In the genomic region with DNA sequence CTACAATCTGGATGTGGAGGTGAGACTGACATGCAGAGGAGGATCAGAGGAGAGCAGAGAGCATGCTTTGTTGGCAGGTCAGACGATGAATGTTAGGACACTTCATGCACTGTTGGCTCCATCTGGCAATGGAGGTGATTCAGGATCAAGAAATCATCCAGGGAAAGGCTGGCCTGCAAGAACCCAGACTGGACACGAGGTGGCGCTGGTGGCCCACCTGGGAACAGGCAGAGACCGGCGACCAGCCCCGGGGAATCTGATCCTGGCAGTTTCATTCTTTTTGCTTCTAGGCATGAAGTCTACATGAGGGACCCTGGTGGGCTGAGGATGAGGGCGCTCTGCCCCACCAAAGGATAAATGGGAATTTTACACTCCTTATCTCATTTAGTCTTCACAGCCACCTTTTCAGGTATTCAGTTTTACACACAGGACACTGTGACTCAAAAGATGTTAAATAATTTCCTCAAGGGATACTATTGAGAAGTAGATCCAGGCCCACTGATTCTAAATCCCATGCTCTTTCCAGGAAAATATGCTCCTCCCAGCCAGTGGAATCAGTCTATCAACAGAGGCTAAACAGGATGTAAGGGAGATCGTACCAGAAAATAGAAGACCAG, we compare ENCODE assay signal across 8 cellular contexts. TPM values are rescaled to one million over a fixed set of nuclear protein-coding genes. Genes with fewer than 3 reads are reported as not detected.
DNase-seq lines count a peak whose midpoint lies in the region; ATAC-seq and TF ChIP-seq lines count a peak whose summit lies in the region.

No MANE protein-coding gene starts in this region.

- H3K18ac ChIP-seq in IMR-90 (ENCODE audit: low read depth, low read length), result no peak overlapping the region

- no peak overlapping the region for H2AFZ ChIP-seq in IMR-90 (replicated peaks; ENCODE audit: low read length, poor library complexity)
- H2AFZ ChIP-seq in PC-3 (ENCODE audit: low read length), result peak overlapping the region; percentile 27; the same call in 1 of the 2 replicates

- H3K4me1 Mint-ChIP-seq in Caco-2 (ENCODE audit: low read depth, unreplicated experiment) (no peaks in the 10 kb centered on the region), natural killer cell (peaks cover 0 to 9% of the 10 kb centered on the region in 2 donors)

- H3K27me3 Mint-ChIP-seq in Caco-2 (ENCODE audit: insufficient read depth, unreplicated experiment), result no peaks in the 10 kb centered on the region
- peaks cover 0 to 5% of the 10 kb centered on the region in 2 donors for H3K27me3 Mint-ChIP-seq in natural killer cell (ENCODE audit: low read depth in 2 of 2)

- H3K9me1 ChIP-seq in IMR-90 (ENCODE audit: insufficient read depth, low read length), result no peaks in the 10 kb centered on the region

- H3K9me2 ChIP-seq in PC-3 (replicated peaks; ENCODE audit: low read length), result no peaks in the 10 kb centered on the region

- no peak overlapping the region for H3K4me3 Mint-ChIP-seq in Caco-2 (ENCODE audit: unreplicated experiment)
- no peak overlapping the region for H3K4me3 Mint-ChIP-seq in natural killer cell

- no peak overlapping the region for H2BK15ac ChIP-seq in IMR-90 (ENCODE audit: low read depth, low read length)

- H3K4me2 ChIP-seq in IMR-90 (ENCODE audit: low read depth, low read length), result no peak overlapping the region
- peak overlapping the region; percentile 54; the same call in 1 of the 2 replicates for H3K4me2 ChIP-seq in PC-3 (ENCODE audit: low read length)

- peak; percentile 95 for TF ChIP-seq RAD21 in IMR-90 (IDR thresholded peaks at IDR 0.05; ENCODE audit: low read length)

- H3K23ac ChIP-seq in IMR-90 (ENCODE audit: low read depth, low read length), result no peak overlapping the region

- H3K27ac ChIP-seq in IMR-90 (ENCODE audit: insufficient read depth, low read length) (no peak overlapping the region), PC-3 (ENCODE audit: low read length) (no peak overlapping the region), esophagus squamous epithelium (no peak overlapping the region)

- no peak overlapping the region for H3K4ac ChIP-seq in IMR-90 (ENCODE audit: low read depth, low read length)

- no peak overlapping the region for H3K27ac Mint-ChIP-seq in Caco-2 (ENCODE audit: unreplicated experiment)
- H3K27ac Mint-ChIP-seq in natural killer cell, result no peak overlapping the region

- intact Hi-C loops in Caco-2 (cut with micrococcal nuclease; ENCODE audit: unreplicated experiment) (loop anchor here (1.0 to 10.0 kb wide), 3 partner anchors 149 to 247 kb away; no protein-coding TSS in a partner anchor), IMR-90 (cut with micrococcal nuclease) (loop anchor here (1.0 to 5.0 kb wide), 4 partner anchors 149 to 529 kb away; no protein-coding TSS in a partner anchor), PC-3 (cut with micrococcal nuclease) (loop anchor here (1.0 kb wide), 2 partner anchors 149 to 164 kb away; no protein-coding TSS in a partner anchor), esophagus squamous epithelium (cut with DNase I) (loop anchor here (5.0 kb wide), 2 partner anchors 149 to 164 kb away; no protein-coding TSS in a partner anchor), natural killer cell (cut with micrococcal nuclease) (loop anchor here (1.0 kb wide), 2 partner anchors 149 to 164 kb away; no protein-coding TSS in a partner anchor)

- no peak overlapping the region for H3K56ac ChIP-seq in IMR-90 (ENCODE audit: extremely low read depth, insufficient read depth, low read length)

- H3F3A ChIP-seq in PC-3 (ENCODE audit: low read length, unreplicated experiment), result no peaks in the 10 kb centered on the region

- BruUV-seq in Caco-2 (replicated peaks; lab: Mats Ljungman, UMichigan), result no TSS peak
- BruUV-seq in IMR-90 (replicated peaks; lab: Mats Ljungman, UMichigan), result no TSS peak
- no TSS peak for BruUV-seq in PC-3 (replicated peaks; lab: Mats Ljungman, UMichigan)

- no peak overlapping the region for H4K5ac ChIP-seq in IMR-90 (ENCODE audit: low read depth, low read length)

- 0% methylated on average over 2 of the region's 8 CpGs; no CpG with 5 or more reads in 1 of the 2 experiments for WGBS in IMR-90 (ENCODE audit: extremely low coverage in 2 of 2, insufficient read length in 1 of 2), 2 experiments
- WGBS in esophagus squamous epithelium, 2 donors, result 10 to 11% methylated on average over 8 of the region's 8 CpGs

- H3K79me2 ChIP-seq in PC-3 (ENCODE audit: low read length), result no peaks in the 10 kb centered on the region

- H4K20me1 ChIP-seq in IMR-90 (ENCODE audit: insufficient read depth, low read length), result no peaks in the 10 kb centered on the region
- H4K20me1 ChIP-seq in PC-3 (ENCODE audit: low read length), result no peaks in the 10 kb centered on the region

- in situ Hi-C loops in IMR-90 (cut with MboI; ENCODE audit: low sequenced_read_pairs), result loop anchor here (5.0 kb wide), 1 partner anchor 149 kb away; no protein-coding TSS in a partner anchor

- ATAC-seq in IMR-90 (ENCODE audit: low read depth) (peak; percentile 99), PC-3 (peak; percentile 93), natural killer cell (peak; percentile 70 to 85 (median 83)), HG03571 (IDR thresholded peaks at IDR 0.05; ENCODE audit: unreplicated experiment) (no peak)

- POLR2A ChIA-PET in Caco-2 (lab: Charles Lee), result no interaction called here
- POLR2A ChIA-PET in IMR-90 (lab: Charles Lee; ENCODE audit: unreplicated experiment), result no interaction called here
- POLR2A ChIA-PET in PC-3 (lab: Charles Lee; ENCODE audit: unreplicated experiment), result no interaction called here

- no peak overlapping the region for H4K8ac ChIP-seq in IMR-90 (ENCODE audit: low read depth in 2 of 2, low read length in 2 of 2)

- H3K4me1 ChIP-seq in Caco-2 (no peaks in the 10 kb centered on the region), IMR-90 (ENCODE audit: control insufficient read depth, insufficient read depth, low read length) (no peaks in the 10 kb centered on the region), PC-3 (ENCODE audit: insufficient read depth, low read length) (no peaks in the 10 kb centered on the region), esophagus squamous epithelium (peaks cover 0 to 7% (median 0%) of the 10 kb centered on the region in 3 donors)

- no peaks in the 10 kb centered on the region for H3K36me3 ChIP-seq in Caco-2 (ENCODE audit: control insufficient read depth, insufficient read depth, low read length)
- no peaks in the 10 kb centered on the region for H3K36me3 ChIP-seq in IMR-90 (ENCODE audit: control insufficient read depth, insufficient read depth, low read length)
- no peaks in the 10 kb centered on the region for H3K36me3 ChIP-seq in PC-3 (ENCODE audit: low read depth, low read length)
- no peaks in the 10 kb centered on the region for H3K36me3 ChIP-seq in esophagus squamous epithelium

- H3K36me3 Mint-ChIP-seq in Caco-2 (ENCODE audit: insufficient read depth, unreplicated experiment) (no peaks in the 10 kb centered on the region), natural killer cell (no peaks in the 10 kb centered on the region)

- TF ChIP-seq POLR2A in IMR-90 (IDR thresholded peaks at IDR 0.05; ENCODE audit: low read depth, low read length) (no peak), esophagus squamous epithelium (IDR thresholded peaks at IDR 0.05) (no peak)

- no peak overlapping the region for H4K91ac ChIP-seq in IMR-90 (ENCODE audit: insufficient read depth, low read depth, low read length)

- DNase-seq in Caco-2 (peak; percentile 56 to 77), IMR-90 (peak; percentile 69), PC-3 (peak; percentile 79), esophagus squamous epithelium (lab: John Stamatoyannopoulos, UW) (no peak), natural killer cell (peak; percentile 65)
- peak; percentile 70 for DNase-seq in activated T-cell treated with anti-CD3 and anti-CD28 coated beads, Interleukin-2, amount 50 U/mL, for 1 hour
- DNase-seq in stimulated activated CD8-positive, alpha-beta memory T cell treated with anti-CD3 and anti-CD28 coated beads, Interleukin-7, amount 100 ng/mL, for 48 hours (ENCODE audit: extremely low read depth in 1 of 2, low read depth in 1 of 2), result peak; percentile 22 to 34

- H2AK9ac ChIP-seq in IMR-90 (replicated peaks; ENCODE audit: low read depth, low read length, poor library complexity), result no peak overlapping the region

- H3K9me3 Mint-ChIP-seq in Caco-2 (ENCODE audit: unreplicated experiment) (no peaks in the 10 kb centered on the region), natural killer cell (no peaks in the 10 kb centered on the region)

- CTCF ChIA-PET in Caco-2 (lab: Charles Lee), result no interaction called here
- CTCF ChIA-PET in IMR-90 (lab: Yijun Ruan, JAX), result interaction anchor here (1.0 kb wide), 1 partner anchor 15 kb away, joined by 3 read pairs; no protein-coding TSS in a partner anchor
- CTCF ChIA-PET in PC-3 (lab: Charles Lee), result interaction anchor here (1.0 kb wide), 1 partner anchor 37 kb away, joined by 5 read pairs; no protein-coding TSS in a partner anchor

- no peak overlapping the region for H2BK5ac ChIP-seq in IMR-90 (ENCODE audit: low read depth, low read length, poor library complexity, severe bottlenecking)

- H3K4me3 ChIP-seq in Caco-2 (ENCODE audit: low read depth, low read length), result no peak overlapping the region
- no peak overlapping the region for H3K4me3 ChIP-seq in IMR-90 (ENCODE audit: insufficient read depth, low read depth, low read length)
- H3K4me3 ChIP-seq in PC-3 (ENCODE audit: low read length), result no peak overlapping the region
- H3K4me3 ChIP-seq in esophagus squamous epithelium, result no peak overlapping the region

- H3K14ac ChIP-seq in IMR-90 (replicated peaks; ENCODE audit: low read depth, low read length), result no peak overlapping the region

- H3K79me1 ChIP-seq in IMR-90 (ENCODE audit: low read depth in 1 of 2, low read length in 2 of 2), result no peaks in the 10 kb centered on the region

- no peaks in the 10 kb centered on the region for H3K9me3 ChIP-seq in Caco-2
- H3K9me3 ChIP-seq in IMR-90 (ENCODE audit: control insufficient read depth, insufficient read depth, low read length), result no peaks in the 10 kb centered on the region
- H3K9me3 ChIP-seq in PC-3 (ENCODE audit: low read length), result no peaks in the 10 kb centered on the region
- H3K9me3 ChIP-seq in esophagus squamous epithelium, result no peaks in the 10 kb centered on the region

- TF ChIP-seq CTCF in Caco-2 (IDR thresholded peaks at IDR 0.05; ENCODE audit: insufficient read depth in 1 of 2, low read depth in 1 of 2, low read length in 1 of 2, severe bottlenecking in 1 of 2, unreplicated experiment in 1 of 2), result peak; percentile 85 to 86
- TF ChIP-seq CTCF in IMR-90 (conservative IDR thresholded peaks at IDR 0.05; ENCODE audit: low read depth, low read length), result peak; percentile 96
- TF ChIP-seq CTCF in PC-3 (conservative IDR thresholded peaks at IDR 0.05; ENCODE audit: low read depth, low read length), result peak; percentile 91
- TF ChIP-seq CTCF in esophagus squamous epithelium (IDR thresholded peaks at IDR 0.05), result peak; percentile 90 to 99 (median 97)
- TF ChIP-seq CTCF in natural killer cell (IDR thresholded peaks at IDR 0.05), result peak; percentile 99

- no peak overlapping the region for H2BK120ac ChIP-seq in IMR-90 (ENCODE audit: low read depth, low read length)

- H2BK20ac ChIP-seq in IMR-90 (ENCODE audit: low read depth, low read length), result no peak overlapping the region

- dilution Hi-C loops in IMR-90 (cut with HindIII; ENCODE audit: low sequenced_read_pairs, unreplicated experiment), result no loop called here

- no peak overlapping the region for H2AK5ac ChIP-seq in IMR-90 (ENCODE audit: low read depth, low read length)

- H3K9ac ChIP-seq in IMR-90 (ENCODE audit: low read depth, low read length), result no peak overlapping the region
- H3K9ac ChIP-seq in PC-3 (ENCODE audit: low read length), result no peak overlapping the region

- H3K27me3 ChIP-seq in Caco-2 (replicated peaks; ENCODE audit: control insufficient read depth, insufficient read depth, low read length) (no peaks in the 10 kb centered on the region), IMR-90 (ENCODE audit: control insufficient read depth, insufficient read depth, low read length) (peaks cover 26% of the 10 kb centered on the region), PC-3 (ENCODE audit: low read length) (no peaks in the 10 kb centered on the region), esophagus squamous epithelium (peaks cover 0 to 4% (median 0%) of the 10 kb centered on the region in 4 donors)

RNA-seq across cellular contexts. Expression of gene SCMH1, which starts 26.2 kb away (rescaled TPM):
- total RNA-seq in Caco-2 (2022) (25.6 and 27.6 TPM in 2 replicates), IMR-90 (2012; rRNA removed) (9.0 and 9.7 TPM in 2 replicates), PC-3 (2014; rRNA removed) (33.6 and 36.5 TPM in 2 replicates), esophagus squamous epithelium (10 to 100 TPM in 3 of 4 donors, 1 to 10 TPM in 1; 4.4 to 46.9 (median 16.3) TPM), natural killer cell (10 to 100 TPM in 1 of 3 donors, 1 to 10 TPM in 2; 8.3 to 10.2 (median 9.1) TPM)
- 19.4 and 24.0 TPM in 2 replicates for polyA plus RNA-seq in IMR-90 (2012; rRNA removed)
- polyA plus RNA-seq in IMR-90 (2012; cell fraction: cytosol; rRNA removed), result 13.9 and 14.8 TPM in 2 replicates
- 64.5 and 73.2 TPM in 2 replicates for polyA plus RNA-seq in IMR-90 (2012; cell fraction: nucleus; rRNA removed; ENCODE audit: low replicate concordance)
